Comparison of ENCODE assay signal across 12 cellular contexts in the genomic region with DNA sequence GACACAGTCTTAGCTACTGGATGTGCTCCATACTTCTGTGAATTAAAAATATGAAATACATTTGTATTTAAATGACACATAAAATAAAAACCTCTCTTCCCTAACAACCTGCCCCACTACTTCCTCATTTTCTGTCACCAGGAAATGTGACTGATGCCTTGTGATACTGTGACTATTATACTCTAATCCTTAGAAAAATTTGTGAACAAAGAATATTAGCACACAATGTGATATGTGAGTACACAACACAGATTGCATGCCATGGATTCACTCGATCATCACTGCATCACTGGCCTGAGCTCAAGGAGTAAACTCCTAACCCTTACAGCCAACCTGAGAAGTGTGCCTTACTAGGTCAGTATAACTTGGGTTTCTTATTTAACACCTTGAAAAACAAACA.
DNase-seq lines count a peak whose midpoint lies in the region; ATAC-seq, FAIRE-seq and TF ChIP-seq lines count a peak whose summit lies in the region.
"Had no signal": no experiment of that assay in that cellular context is flagged by ENCODE, and none has a peak within 500 bp of the region (broad histone marks: within the 10 kb centered on the region; RNA-seq: fewer than 3 reads in every experiment).

No MANE protein-coding gene starts in this region.

- dilution Hi-C loops in keratinocyte (cut with MboI; ENCODE audit: extremely low pct_ligation_motif_present, low sequenced_read_pairs) = no loop called here

- no peak for TF ChIP-seq CTCF in keratinocyte (optimal IDR thresholded peaks at IDR 0.05 in 1 of 3, IDR thresholded peaks at IDR 0.05 in 1 of 3, conservative IDR thresholded peaks at IDR 0.05 in 1 of 3; ENCODE audit: extremely low read depth in 1 of 3, insufficient read depth in 2 of 3, low read length in 3 of 3)

- H2AFZ ChIP-seq in keratinocyte (ENCODE audit: control insufficient read depth, low read length) = no peak overlapping the region

- no peak for ATAC-seq in GM19035 (IDR thresholded peaks at IDR 0.05; ENCODE audit: unreplicated experiment)
- no peak for ATAC-seq in HG02885 (IDR thresholded peaks at IDR 0.05; ENCODE audit: poor library complexity, unreplicated experiment)

- peak overlapping the region; percentile 84 for H3K27ac ChIP-seq in BLaER1
- no peak overlapping the region for H3K27ac ChIP-seq in keratinocyte (ENCODE audit: control insufficient read depth, insufficient read depth, low read length)

- peak; percentile 57 for DNase-seq in HT-29 (ENCODE audit: low spot score)
- peak; percentile 51 for DNase-seq in SKM-1 (lab: John Stamatoyannopoulos, UW; ENCODE audit: unreplicated experiment)
- no peak for DNase-seq in keratinocyte (ENCODE audit: low read depth, low spot score)
- DNase-seq in DMS79 (lab: John Stamatoyannopoulos, UW) = no peak
- no peak for DNase-seq in ecto neural progenitor cell (ENCODE audit: low spot score)
- DNase-seq: GOT3, right cardiac atrium had no signal

- H3K4me2 ChIP-seq in BLaER1 (peak overlapping the region; percentile 87), keratinocyte (ENCODE audit: control insufficient read depth, extremely low read depth, insufficient read depth, low read depth, low read length) (no peak overlapping the region)

- H3K4me1 ChIP-seq in BLaER1 (peaks cover 65% of the 10 kb centered on the region), keratinocyte (ENCODE audit: control insufficient read depth, extremely low read depth, insufficient read depth, low read length) (peaks cover 24% of the 10 kb centered on the region)

- no peaks in the 10 kb centered on the region for H3K9me1 ChIP-seq in keratinocyte (ENCODE audit: control insufficient read depth, extremely low read depth, insufficient read depth, low read length)

- H3K36me3 ChIP-seq in BLaER1 (no peaks in the 10 kb centered on the region), keratinocyte (ENCODE audit: control insufficient read depth in 2 of 2, extremely low read depth in 1 of 2, insufficient read depth in 2 of 2, low read length in 2 of 2) (no peaks in the 10 kb centered on the region)

- H3K9me3 ChIP-seq in BLaER1 (peaks cover 11% of the 10 kb centered on the region; the same call in 1 of the 2 replicates), keratinocyte (ENCODE audit: control insufficient read depth, low read depth, low read length) (no peaks in the 10 kb centered on the region)

- H3K9ac ChIP-seq in BLaER1 (peak overlapping the region; percentile 71), keratinocyte (ENCODE audit: control insufficient read depth, extremely low read depth, insufficient read depth, low read length) (no peak overlapping the region)

- FAIRE-seq in keratinocyte (lab: Jason Lieb, UNC) = peak; percentile 17
- FAIRE-seq: colon had no signal

- H3K27me3 ChIP-seq in BLaER1 (no peaks in the 10 kb centered on the region), keratinocyte (ENCODE audit: control insufficient read depth, extremely low read depth, insufficient read depth, low read length) (no peaks in the 10 kb centered on the region)

- H3K79me2 ChIP-seq in keratinocyte (ENCODE audit: control insufficient read depth, insufficient read depth, low read length) = no peaks in the 10 kb centered on the region

- H3K4me3 ChIP-seq in BLaER1 = peak overlapping the region; percentile 48; the same call in 1 of the 2 replicates
- no peak overlapping the region for H3K4me3 ChIP-seq in keratinocyte (ENCODE audit: control insufficient read depth in 2 of 3, extremely low read depth in 1 of 3, insufficient read depth in 2 of 3, low read depth in 1 of 3, low read length in 3 of 3)
- H3K4me3 ChIP-seq: lung had no signal

- H4K20me1 ChIP-seq in BLaER1 (no peaks in the 10 kb centered on the region), keratinocyte (ENCODE audit: control insufficient read depth, extremely low read depth, insufficient read depth, low read length) (no peaks in the 10 kb centered on the region)

Comparison
In these comparisons a context has a peak if more than half of its experiments do, and no peak if none do; other contexts are left out.
1. DNase-seq: peak in HT-29 (single experiment) and SKM-1 (single experiment); none in keratinocyte (single experiment), DMS79 (single experiment) and ecto neural progenitor cell (single experiment).